In the genomic region with DNA sequence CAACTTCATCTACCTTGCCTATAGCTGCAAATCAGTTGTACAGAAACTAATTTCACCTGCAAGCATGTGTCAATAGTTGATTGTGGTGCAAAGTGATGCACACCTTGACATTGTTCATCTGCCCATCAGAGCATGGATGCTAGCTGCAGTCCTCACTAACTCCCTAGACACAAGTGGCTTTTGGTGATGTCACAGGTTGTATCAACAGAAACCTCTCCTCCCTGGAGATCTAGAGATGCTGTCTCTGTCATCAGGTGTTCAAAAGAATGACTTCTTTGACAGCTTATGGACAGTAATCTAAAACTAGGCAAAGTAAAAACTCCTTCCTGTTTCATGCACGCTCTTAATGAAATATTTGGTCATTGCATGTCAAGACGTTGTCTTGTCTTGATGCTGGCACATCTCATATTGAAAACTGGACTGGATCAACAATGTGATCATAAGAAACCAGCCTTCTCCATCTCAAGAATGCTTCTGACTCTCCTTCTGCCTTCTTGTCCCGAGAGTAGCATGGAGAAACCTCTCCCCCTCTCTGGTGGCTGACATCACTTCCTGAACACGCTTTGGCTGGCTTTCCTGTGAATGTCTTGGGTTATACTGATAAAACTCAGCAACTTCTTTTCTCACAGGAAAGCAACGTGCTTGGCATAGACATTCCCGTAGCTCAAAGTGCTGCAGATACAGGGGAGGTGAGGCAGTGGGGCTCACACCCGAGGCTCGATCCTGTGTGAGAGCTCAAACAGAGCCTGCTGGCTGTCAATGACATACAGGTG, we compare ENCODE assay signal across 10 cellular contexts.
DNase-seq lines count a peak whose midpoint lies in the region; ATAC-seq lines count a peak whose summit lies in the region.
"Had no signal": no experiment of that assay in that cellular context is flagged by ENCODE, and none has a peak within 500 bp of the region (broad histone marks: within the 10 kb centered on the region; RNA-seq: fewer than 3 reads in every experiment).

No MANE protein-coding gene starts in this region.

- CTCF ChIA-PET in activated CD4-positive, alpha-beta memory T cell treated with anti-CD3 and anti-CD28 coated beads for 36 hours (lab: Charles Lee) = interaction anchor here (0.6 to 1.0 kb wide), 2 partner anchors 12 to 20 kb away, joined by 3 to 4 read pairs; no protein-coding TSS in a partner anchor
- CTCF ChIA-PET in activated CD4-positive, alpha-beta memory T cell treated with anti-CD3 and anti-CD28 coated beads, Interleukin-2, amount 10 ng/mL, durations not matched to agents 7 days and 5 days (lab: Charles Lee) = interaction anchor here (0.9 to 1.4 kb wide), 2 partner anchors 12 to 20 kb away, joined by 3 to 4 read pairs; no protein-coding TSS in a partner anchor

- peaks cover 9% of the 10 kb centered on the region for H3K4me1 Mint-ChIP-seq in activated CD4-positive, alpha-beta memory T cell treated with anti-CD3 and anti-CD28 coated beads for 36 hours (ENCODE audit: low read depth)
- peaks cover 27% of the 10 kb centered on the region for H3K4me1 Mint-ChIP-seq in activated CD4-positive, alpha-beta memory T cell treated with anti-CD3 and anti-CD28 coated beads, Interleukin-2, amount 10 ng/mL, durations not matched to agents 7 days and 5 days
- H3K4me1 Mint-ChIP-seq in activated T-helper 2 cell treated with anti-CD3 and anti-CD28 coated beads, Interferon-gamma antibody, Interleukin-2, Interleukin-4, amounts not matched to agents 10 μg/mL and 5 μg/mL and 100 μg/mL, durations not matched to agents 14 hours and 24 hours and 36 hours (ENCODE audit: low read depth) = peaks cover 21% of the 10 kb centered on the region

- H3K27me3 Mint-ChIP-seq in activated CD4-positive, alpha-beta memory T cell treated with anti-CD3 and anti-CD28 coated beads for 36 hours = peaks cover 5% of the 10 kb centered on the region
- H3K27me3 Mint-ChIP-seq in activated CD4-positive, alpha-beta memory T cell treated with anti-CD3 and anti-CD28 coated beads, Interleukin-2, amount 10 ng/mL, durations not matched to agents 7 days and 5 days = peaks cover 17% of the 10 kb centered on the region
- H3K27me3 Mint-ChIP-seq in activated T-helper 2 cell treated with anti-CD3 and anti-CD28 coated beads, Interferon-gamma antibody, Interleukin-2, Interleukin-4, amounts not matched to agents 10 μg/mL and 5 μg/mL and 100 μg/mL, durations not matched to agents 14 hours and 24 hours and 36 hours (ENCODE audit: low read depth) = peaks cover 2% of the 10 kb centered on the region

- intact Hi-C loops in activated CD4-positive, alpha-beta memory T cell treated with anti-CD3 and anti-CD28 coated beads for 36 hours (cut with micrococcal nuclease) = loop anchor here (5.0 kb wide), 1 partner anchor 325 kb away; no protein-coding TSS in a partner anchor
- intact Hi-C loops in Right ventricle myocardium superior (cut with DNase I) (no loop called here), sciatic nerve (cut with DNase I) (no loop called here)
- intact Hi-C loops in activated T-helper 2 cell treated with anti-CD3 and anti-CD28 coated beads, Interferon-gamma antibody, Interleukin-2, Interleukin-4, amounts not matched to agents 10 μg/mL and 5 μg/mL and 100 μg/mL, durations not matched to agents 14 hours and 24 hours and 36 hours (cut with micrococcal nuclease) = no loop called here

- DNase-seq in activated CD4-positive, alpha-beta memory T cell treated with anti-CD3 and anti-CD28 coated beads for 36 hours = peak; percentile 24
- DNase-seq in activated CD4-positive, alpha-beta memory T cell treated with anti-CD3 and anti-CD28 coated beads, Interleukin-2, amount 10 ng/mL, durations not matched to agents 7 days and 5 days = no peak
- DNase-seq in UCSD-AML1 (lab: John Stamatoyannopoulos, UW; ENCODE audit: unreplicated experiment) = peak; percentile 9
- DNase-seq in Right ventricle myocardium superior = peak; percentile 42
- no peak for DNase-seq in sciatic nerve (ENCODE audit: low spot score)
- DNase-seq in activated T-helper 2 cell treated with anti-CD3 and anti-CD28 coated beads, Interferon-gamma antibody, Interleukin-2, Interleukin-4, amounts not matched to agents 10 μg/mL and 5 μg/mL and 100 μg/mL, durations not matched to agents 14 hours and 24 hours and 36 hours (ENCODE audit: low spot score) = no peak
- DNase-seq in iPS-NIHi11 (ENCODE audit: low spot score) = no peak
- DNase-seq: effector CD4-positive, alpha-beta T cell; kidney glomerular epithelial cell had no signal

- H3K27ac Mint-ChIP-seq in activated CD4-positive, alpha-beta memory T cell treated with anti-CD3 and anti-CD28 coated beads for 36 hours = no peak overlapping the region
- no peak overlapping the region for H3K27ac Mint-ChIP-seq in activated CD4-positive, alpha-beta memory T cell treated with anti-CD3 and anti-CD28 coated beads, Interleukin-2, amount 10 ng/mL, durations not matched to agents 7 days and 5 days
- H3K27ac Mint-ChIP-seq in activated T-helper 2 cell treated with anti-CD3 and anti-CD28 coated beads, Interferon-gamma antibody, Interleukin-2, Interleukin-4, amounts not matched to agents 10 μg/mL and 5 μg/mL and 100 μg/mL, durations not matched to agents 14 hours and 24 hours and 36 hours = no peak overlapping the region

- ATAC-seq in Right ventricle myocardium superior (ENCODE audit: poor library complexity) (peak; percentile 62), sciatic nerve (peak; percentile 49), HG02588 (IDR thresholded peaks at IDR 0.05; ENCODE audit: unreplicated experiment) (no peak)

- H3K9me3 Mint-ChIP-seq in activated CD4-positive, alpha-beta memory T cell treated with anti-CD3 and anti-CD28 coated beads for 36 hours = no peaks in the 10 kb centered on the region
- H3K9me3 Mint-ChIP-seq in activated CD4-positive, alpha-beta memory T cell treated with anti-CD3 and anti-CD28 coated beads, Interleukin-2, amount 10 ng/mL, durations not matched to agents 7 days and 5 days = no peaks in the 10 kb centered on the region
- H3K9me3 Mint-ChIP-seq in activated T-helper 2 cell treated with anti-CD3 and anti-CD28 coated beads, Interferon-gamma antibody, Interleukin-2, Interleukin-4, amounts not matched to agents 10 μg/mL and 5 μg/mL and 100 μg/mL, durations not matched to agents 14 hours and 24 hours and 36 hours = no peaks in the 10 kb centered on the region

- H3K36me3 Mint-ChIP-seq in activated CD4-positive, alpha-beta memory T cell treated with anti-CD3 and anti-CD28 coated beads for 36 hours = no peaks in the 10 kb centered on the region
- H3K36me3 Mint-ChIP-seq in activated CD4-positive, alpha-beta memory T cell treated with anti-CD3 and anti-CD28 coated beads, Interleukin-2, amount 10 ng/mL, durations not matched to agents 7 days and 5 days (ENCODE audit: low read depth) = no peaks in the 10 kb centered on the region
- no peaks in the 10 kb centered on the region for H3K36me3 Mint-ChIP-seq in activated T-helper 2 cell treated with anti-CD3 and anti-CD28 coated beads, Interferon-gamma antibody, Interleukin-2, Interleukin-4, amounts not matched to agents 10 μg/mL and 5 μg/mL and 100 μg/mL, durations not matched to agents 14 hours and 24 hours and 36 hours (ENCODE audit: low read depth)

- POLR2A ChIA-PET in activated CD4-positive, alpha-beta memory T cell treated with anti-CD3 and anti-CD28 coated beads for 36 hours (lab: Charles Lee) = no interaction called here
- POLR2A ChIA-PET in activated CD4-positive, alpha-beta memory T cell treated with anti-CD3 and anti-CD28 coated beads, Interleukin-2, amount 10 ng/mL, durations not matched to agents 7 days and 5 days (lab: Charles Lee) = no interaction called here

- no peak overlapping the region for H3K4me3 Mint-ChIP-seq in activated CD4-positive, alpha-beta memory T cell treated with anti-CD3 and anti-CD28 coated beads for 36 hours
- no peak overlapping the region for H3K4me3 Mint-ChIP-seq in activated CD4-positive, alpha-beta memory T cell treated with anti-CD3 and anti-CD28 coated beads, Interleukin-2, amount 10 ng/mL, durations not matched to agents 7 days and 5 days
- H3K4me3 Mint-ChIP-seq in activated T-helper 2 cell treated with anti-CD3 and anti-CD28 coated beads, Interferon-gamma antibody, Interleukin-2, Interleukin-4, amounts not matched to agents 10 μg/mL and 5 μg/mL and 100 μg/mL, durations not matched to agents 14 hours and 24 hours and 36 hours (ENCODE audit: low read depth) = no peak overlapping the region

Comparison
In these comparisons a context has a peak if more than half of its experiments do, and no peak if none do; other contexts are left out.
1. DNase-seq: peak in activated CD4-positive, alpha-beta memory T cell treated with anti-CD3 and anti-CD28 coated beads for 36 hours (single experiment), UCSD-AML1 (single experiment) and Right ventricle myocardium superior (single experiment); none in activated CD4-positive, alpha-beta memory T cell treated with anti-CD3 and anti-CD28 coated beads, Interleukin-2, amount 10 ng/mL, durations not matched to agents 7 days and 5 days (single experiment), sciatic nerve (single experiment), activated T-helper 2 cell treated with anti-CD3 and anti-CD28 coated beads, Interferon-gamma antibody, Interleukin-2, Interleukin-4, amounts not matched to agents 10 μg/mL and 5 μg/mL and 100 μg/mL, durations not matched to agents 14 hours and 24 hours and 36 hours (single experiment) and iPS-NIHi11 (single experiment).